Comparison of ENCODE assay signal across 28 cellular contexts in genomic region chr17:67054608-67055007, GRCh38. TPM values are rescaled to one million over a fixed set of nuclear protein-coding genes. Genes with fewer than 3 reads are reported as not detected.
DNase-seq lines count a peak whose midpoint lies in the region; ATAC-seq, FAIRE-seq and TF ChIP-seq lines count a peak whose summit lies in the region.
"Had no signal": no experiment of that assay in that cellular context is flagged by ENCODE, and none has a peak within 500 bp of the region (broad histone marks: within the 10 kb centered on the region; RNA-seq: fewer than 3 reads in every experiment).

No MANE protein-coding gene starts in this region.

- peak; percentile 72 for FAIRE-seq in A549 (lab: Jason Lieb, UNC)
- peak; percentile 78 for FAIRE-seq in GM12891 (lab: Jason Lieb, UNC)
- peak; percentile 6 for FAIRE-seq in K562 (lab: Jason Lieb, UNC)

- intact Hi-C loops in K562 (cut with micrococcal nuclease): no loop called here
- intact Hi-C loops in left ventricle myocardium superior (cut with micrococcal nuclease): no loop called here

- ATAC-seq in A549: no peak
- no peak for ATAC-seq in K562
- no peak for ATAC-seq in HG02623 (IDR thresholded peaks at IDR 0.05; ENCODE audit: unreplicated experiment)
- no peak for ATAC-seq in GM23338
- ATAC-seq in left ventricle myocardium superior: no peak
- ATAC-seq: Right ventricle myocardium inferior had no signal

- no peak overlapping the region for H2AFZ ChIP-seq in K562 (ENCODE audit: low read depth, low read length)
- H2AFZ ChIP-seq in neural progenitor cell (replicated peaks): no peak overlapping the region
- no peak overlapping the region for H2AFZ ChIP-seq in GM23338
- H2AFZ ChIP-seq: GM23248 had no signal

- H3K27ac ChIP-seq in A549 (no peak overlapping the region), K562 (ENCODE audit: extremely low read depth, low read depth, low read length) (no peak overlapping the region), neural progenitor cell (no peak overlapping the region), GM23338 (ENCODE audit: low read depth) (no peak overlapping the region)
- H3K27ac ChIP-seq: GM23248, HL-60, Peyer's patch, SJSA1 had no signal

- no peaks in the 10 kb centered on the region for H3K9me2 ChIP-seq in GM23338 (ENCODE audit: insufficient read depth)

- CTCF ChIA-PET in A549 (lab: Yijun Ruan, JAX): interaction anchor here (1.0 to 1.5 kb wide), 4 partner anchors 13 to 77 kb away, joined by 3 read pairs; no protein-coding TSS in a partner anchor
- CTCF ChIA-PET in K562 (lab: Yijun Ruan, JAX; ENCODE audit: low intra/inter-chr PET ratio): no interaction called here

- H3K36me3 ChIP-seq in K562 (ENCODE audit: control insufficient read depth, insufficient read depth, low read length) (no peaks in the 10 kb centered on the region; the same call in 2 of the 3 replicates), neural progenitor cell (no peaks in the 10 kb centered on the region), GM23338 (ENCODE audit: insufficient read depth) (no peaks in the 10 kb centered on the region)
- H3K36me3 ChIP-seq: BE2C, Peyer's patch, SJSA1 had no signal

- no peak overlapping the region for H3K4me3 Mint-ChIP-seq in neural progenitor cell
- no peak overlapping the region for H3K4me3 Mint-ChIP-seq in GM23338
- H3K4me3 Mint-ChIP-seq: CD4-positive, CD25-positive, alpha-beta regulatory T cell had no signal

- BruUV-seq in K562 (replicated peaks; lab: Mats Ljungman, UMichigan): no TSS peak

- 79% methylated on average over 5 of the region's 5 CpGs for WGBS in A549 (ENCODE audit: missing lambda C conversion rate)
- WGBS in K562 (ENCODE audit: insufficient coverage, low coverage, missing lambda C conversion rate): 25% methylated on average over 5 of the region's 5 CpGs

- H3K27ac Mint-ChIP-seq in neural progenitor cell (peak overlapping the region; percentile 59), GM23338 (no peak overlapping the region)
- H3K27ac Mint-ChIP-seq: CD4-positive, CD25-positive, alpha-beta regulatory T cell; IgD-negative memory B cell had no signal

- TF ChIP-seq CTCF in A549 (IDR thresholded peaks at IDR 0.05) (no peak), K562 (IDR thresholded peaks at IDR 0.05 in 2 of 3, conservative IDR thresholded peaks at IDR 0.05 in 1 of 3; ENCODE audit: insufficient read depth in 2 of 3, low read depth in 1 of 3, low read length in 3 of 3) (no peak), neural progenitor cell (IDR thresholded peaks at IDR 0.05) (no peak), GM23338 (conservative IDR thresholded peaks at IDR 0.05; ENCODE audit: low read depth in 2 of 2) (no peak)

- peaks cover under 1% of the 10 kb centered on the region for H3K9me3 Mint-ChIP-seq in neural progenitor cell
- peaks cover 1% of the 10 kb centered on the region; the same call in 1 of the 3 replicates for H3K9me3 Mint-ChIP-seq in GM23338
- H3K9me3 Mint-ChIP-seq: IgD-negative memory B cell had no signal

- H3K4me3 ChIP-seq in A549: no peak overlapping the region
- H3K4me3 ChIP-seq in K562: no peak overlapping the region
- H3K4me3 ChIP-seq in neural progenitor cell: no peak overlapping the region
- H3K4me3 ChIP-seq in GM23338: no peak overlapping the region
- H3K4me3 ChIP-seq: GM23248, Peyer's patch, SJSA1 had no signal

- TF ChIP-seq POLR2A in A549 (IDR thresholded peaks at IDR 0.05; ENCODE audit: low read length): no peak
- TF ChIP-seq POLR2A in GM12891 (IDR thresholded peaks at IDR 0.05; ENCODE audit: low read depth, low read length): no peak
- TF ChIP-seq POLR2A in K562 (conservative IDR thresholded peaks at IDR 0.05): no peak

- POLR2A ChIA-PET in A549 (lab: Yijun Ruan, JAX) (no interaction called here), K562 (lab: Yijun Ruan, JAX) (no interaction called here)

- peaks cover 28 to 48% of the 10 kb centered on the region in 2 experiments for H3K27me3 ChIP-seq in K562 (ENCODE audit: control insufficient read depth in 2 of 2, insufficient read depth in 2 of 2, low read length in 2 of 2)
- H3K27me3 ChIP-seq in neural progenitor cell: no peaks in the 10 kb centered on the region
- H3K27me3 ChIP-seq in GM23338 (ENCODE audit: insufficient read depth): no peaks in the 10 kb centered on the region
- H3K27me3 ChIP-seq: BE2C, Peyer's patch, SJSA1 had no signal

- no peak for TF ChIP-seq EP300 in A549 (IDR thresholded peaks at IDR 0.05)
- TF ChIP-seq EP300 in K562 (IDR thresholded peaks at IDR 0.05; ENCODE audit: low read length): no peak

- in situ Hi-C loops in K562 (cut with MboI): no loop called here

- H3K9me3 ChIP-seq in A549 (peaks cover 7% of the 10 kb centered on the region), K562 (replicated peaks; ENCODE audit: control insufficient read depth, insufficient read depth, low read depth, low read length) (no peaks in the 10 kb centered on the region), neural progenitor cell (ENCODE audit: low read depth) (no peaks in the 10 kb centered on the region)
- H3K9me3 ChIP-seq: BE2C had no signal

- no peak overlapping the region for H3K4me2 ChIP-seq in A549
- H3K4me2 ChIP-seq in K562 (ENCODE audit: insufficient read depth, low read length): no peak overlapping the region
- no peak overlapping the region for H3K4me2 ChIP-seq in neural progenitor cell
- H3K4me2 ChIP-seq in GM23338: no peak overlapping the region

- H3K4me1 ChIP-seq in A549 (no peaks in the 10 kb centered on the region), K562 (replicated peaks in 1 of 2; ENCODE audit: control insufficient read depth in 2 of 2, insufficient read depth in 2 of 2, low read length in 2 of 2) (peaks cover 0 to 6% of the 10 kb centered on the region in 2 experiments; a peak in 1 of 5 replicates), neural progenitor cell (no peaks in the 10 kb centered on the region), GM23338 (ENCODE audit: insufficient read depth) (no peaks in the 10 kb centered on the region)
- H3K4me1 ChIP-seq: BE2C, Peyer's patch, SJSA1 had no signal

- H3K4me1 Mint-ChIP-seq in neural progenitor cell (peaks cover 5% of the 10 kb centered on the region), GM23338 (no peaks in the 10 kb centered on the region)

- H3K9me1 ChIP-seq in K562 (ENCODE audit: control insufficient read depth, insufficient read depth, low read length): no peaks in the 10 kb centered on the region

- H3K9ac ChIP-seq in K562 (ENCODE audit: insufficient read depth in 1 of 2, low read depth in 2 of 2, low read length in 2 of 2) (peak overlapping the region in 1 of 2 experiments; percentile 26; a peak in 1 of 4 replicates), neural progenitor cell (no peak overlapping the region)
- H3K9ac ChIP-seq: GM23248 had no signal

- H3K27me3 Mint-ChIP-seq in neural progenitor cell (ENCODE audit: insufficient read depth, low read depth): peaks cover 9% of the 10 kb centered on the region
- peaks cover 4% of the 10 kb centered on the region for H3K27me3 Mint-ChIP-seq in GM23338 (ENCODE audit: insufficient read depth, low read depth, poor library complexity)
- H3K27me3 Mint-ChIP-seq: CD4-positive, CD25-positive, alpha-beta regulatory T cell; IgD-negative memory B cell had no signal

- no peaks in the 10 kb centered on the region for H3K36me3 Mint-ChIP-seq in neural progenitor cell
- H3K36me3 Mint-ChIP-seq in GM23338 (ENCODE audit: low read depth): no peaks in the 10 kb centered on the region
- H3K36me3 Mint-ChIP-seq: CD4-positive, CD25-positive, alpha-beta regulatory T cell had no signal

- TF ChIP-seq RAD21 in A549 (conservative IDR thresholded peaks at IDR 0.05 in 1 of 2, IDR thresholded peaks at IDR 0.05 in 1 of 2): no peak
- TF ChIP-seq RAD21 in K562 (CRISPR knock-in tag; conservative IDR thresholded peaks at IDR 0.05 in 1 of 2, IDR thresholded peaks at IDR 0.05 in 1 of 2): no peak

- H4K20me1 ChIP-seq in K562 (replicated peaks; ENCODE audit: control insufficient read depth, insufficient read depth, low read length): no peaks in the 10 kb centered on the region
- H4K20me1 ChIP-seq in neural progenitor cell (ENCODE audit: low read depth): no peaks in the 10 kb centered on the region
- H4K20me1 ChIP-seq in GM23338 (replicated peaks; ENCODE audit: insufficient read depth): no peaks in the 10 kb centered on the region

- no peaks in the 10 kb centered on the region for H3K79me2 ChIP-seq in K562 (ENCODE audit: control insufficient read depth, insufficient read depth, low read length)
- no peaks in the 10 kb centered on the region for H3K79me2 ChIP-seq in neural progenitor cell (ENCODE audit: low read depth)
- no peaks in the 10 kb centered on the region for H3K79me2 ChIP-seq in GM23338 (replicated peaks; ENCODE audit: insufficient read depth)

- H3F3A ChIP-seq in neural progenitor cell (ENCODE audit: low read depth): no peaks in the 10 kb centered on the region
- H3F3A ChIP-seq in GM23338 (replicated peaks; ENCODE audit: low read depth): no peaks in the 10 kb centered on the region

- no peak for DNase-seq in A549 (ENCODE audit: low read depth in 1 of 2, low spot score in 1 of 2)
- no peak for DNase-seq in GM12891 (ENCODE audit: insufficient read length, low spot score)
- DNase-seq in K562 (ENCODE audit: extremely low read depth in 1 of 4, low spot score in 3 of 4): no peak
- DNase-seq in neural progenitor cell (ENCODE audit: low spot score): no peak
- DNase-seq in GM23338 (ENCODE audit: low spot score): no peak
- no peak for DNase-seq in HPDE6-E6E7 (ENCODE audit: extremely low spot score)
- no peak for DNase-seq in left ventricle myocardium superior
- DNase-seq: BE2C; CD4-positive, CD25-positive, alpha-beta regulatory T cell; DMS79; GM23248; HCEC 1CT; Karpas-422; MV-4-11; NCI-H1105 treated with DMSO at 0.1 percent for 48 hours; NCI-H2029 treated with DMSO at 0.1 percent for 48 hours; NCI-H2171; NCI-H345; NCI-H524 treated with DMSO at 0.1 percent for 48 hours; NCI-H82 had no signal

RNA-seq across cellular contexts. Expression of gene CACNG1, which starts 10.3 kb away (rescaled TPM):
- polyA plus RNA-seq in A549 (2011; rRNA removed) (not detected in 2 replicates), A549 (2017; fragmentation: RNase III; extraction: RNeasy Plus Mini Kit Qiagen cat#74134 plus additional on column Dnase treatment) (0.09 to 0.17 TPM (median 0.15 TPM) in 3 replicates), K562 (2011; rRNA removed) (not detected in 2 replicates), K562 (2014; fragmentation: Illumina TruSeq; extraction: Trizol) (not detected in 2 replicates), K562 (2014; fragmentation: Nextera tagmentation; extraction: Ambion mirVana) (not detected), K562 (2014; rRNA removed) (not detected in 2 replicates), GM23338 (2016; fragmentation: Nextera tagmentation; extraction: Ambion mirVana) (not detected in 2 replicates)
- polyA plus RNA-seq in A549 (2012; cell fraction: cytosol; rRNA removed): 0.05 and 0.06 TPM in 2 replicates
- polyA plus RNA-seq in A549 (2012; cell fraction: nucleus; rRNA removed): 0.17 TPM in 2 replicates
- 0.19 TPM in 1 of 2 replicates, not detected in the other for polyA minus RNA-seq in A549 (2011; rRNA and poly(A)+ RNA removed)
- polyA plus RNA-seq in GM12891 (2012; ENCODE audit: low read depth, missing spikeins): not detected
- total RNA-seq in K562 (2011; cell fraction: chromatin; rRNA removed; ENCODE audit: low replicate concordance): not detected in 2 replicates
- not detected in 2 replicates for total RNA-seq in K562 (2011; cell fraction: nucleolus; rRNA removed)
- total RNA-seq in K562 (2011; cell fraction: nucleoplasm; rRNA removed): not detected in 2 replicates
- total RNA-seq in K562 (2014; rRNA removed) (not detected in 2 replicates), K562 (2014; rRNA removed; fragmentation: Illumina TruSeq; extraction: Trizol) (not detected in 2 replicates), K562 (2015; rRNA removed; fragmentation: Illumina TruSeq; extraction: Trizol) (not detected in 2 replicates), K562 (2021) (not detected in 2 replicates), neural progenitor cell (ENCODE audit: low replicate concordance) (not detected in 2 replicates), left ventricle myocardium superior (not detected)
- not detected in 2 replicates for polyA plus RNA-seq in K562 (2011; cell fraction: cytosol; rRNA removed)
- not detected in 2 replicates for polyA plus RNA-seq in K562 (2011; cell fraction: nucleus; rRNA removed)
- not detected in 2 replicates for polyA plus RNA-seq in K562 (2012)
- polyA minus RNA-seq in K562 (2011; rRNA and poly(A)+ RNA removed): not detected in 2 replicates
- not detected in 2 replicates for polyA minus RNA-seq in K562 (2011; cell fraction: cytosol; rRNA and poly(A)+ RNA removed)
- not detected in 2 replicates for polyA minus RNA-seq in K562 (2011; cell fraction: nucleus; rRNA and poly(A)+ RNA removed)
- not detected in 2 replicates for total RNA-seq in GM23338 (2014; rRNA removed; shearing (Covaris generic))
- total RNA-seq: A673; CD4-positive, CD25-positive, alpha-beta regulatory T cell; GM23248; M059J; Peyer's patch; Right ventricle myocardium inferior had no signal
- polyA plus RNA-seq: CD4-positive, CD25-positive, alpha-beta regulatory T cell; GM23248; IgD-negative memory B cell had no signal
